Comparison of ENCODE assay signal across 25 cellular contexts in the genomic region with DNA sequence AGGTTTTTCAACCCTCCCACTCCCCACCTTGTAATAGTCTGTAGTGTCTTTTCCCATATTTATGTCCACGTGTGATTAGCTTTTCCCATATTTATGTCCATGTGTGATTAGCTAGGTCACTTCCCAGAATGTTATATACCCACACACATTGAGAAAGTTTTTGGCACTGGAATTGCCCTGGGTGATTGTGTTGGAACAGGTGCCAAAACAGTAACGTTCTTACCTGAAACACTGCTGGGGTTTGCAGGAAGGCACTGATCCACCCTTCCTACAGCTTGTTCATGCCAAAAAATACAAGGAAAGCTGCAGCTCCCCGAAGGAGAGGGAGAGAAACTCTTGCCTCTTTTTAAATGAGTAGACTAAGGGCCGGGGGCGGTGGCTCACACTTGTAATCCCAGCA.
DNase-seq lines count a peak whose midpoint lies in the region; ATAC-seq, FAIRE-seq and TF ChIP-seq lines count a peak whose summit lies in the region.
"Had no signal": no experiment of that assay in that cellular context is flagged by ENCODE, and none has a peak within 500 bp of the region (broad histone marks: within the 10 kb centered on the region; RNA-seq: fewer than 3 reads in every experiment).

No MANE protein-coding gene starts in this region.

- H3K4me3 Mint-ChIP-seq in neural progenitor cell, result peak overlapping the region; percentile 6
- H3K4me3 Mint-ChIP-seq: CD4-positive, alpha-beta memory T cell; HFFc6 had no signal

- no peak for ATAC-seq in HepG2
- ATAC-seq in left colon, result no peak
- ATAC-seq: A549, GM12878 had no signal

- H3K27me3 Mint-ChIP-seq in neural progenitor cell (ENCODE audit: insufficient read depth, low read depth), result peaks cover 7% of the 10 kb centered on the region

- in situ Hi-C loops in HepG2 (cut with HindIII; ENCODE audit: extremely low pct_ligation_motif_present, low pct_unique_long_range_greater_than_20kb), result no loop called here

- TF ChIP-seq CTCF in liver (IDR thresholded peaks at IDR 0.05; ENCODE audit: low read depth, low read length, missing input control) (no peak), HepG2 (CRISPR knock-in tag; IDR thresholded peaks at IDR 0.05) (no peak), VCaP (conservative IDR thresholded peaks at IDR 0.05) (no peak), neural progenitor cell (IDR thresholded peaks at IDR 0.05) (no peak)

- peak overlapping the region; percentile 35 to 44 for H3K27ac ChIP-seq in liver (ENCODE audit: low read depth in 1 of 2, low read length in 2 of 2)
- no peak overlapping the region for H3K27ac ChIP-seq in HepG2 (ENCODE audit: extremely low read length, insufficient read depth, low read length)
- H3K27ac ChIP-seq in VCaP, result peak overlapping the region; percentile 87; the same call in 1 of the 2 replicates
- no peak overlapping the region for H3K27ac ChIP-seq in neural progenitor cell
- H3K27ac ChIP-seq: A549; BLaER1 treated with 17β-estradiol and CSF1 and Interleukin-3, amounts not matched to agents 10 nM and 100 nM had no signal

- no peak for DNase-seq in HepG2 (ENCODE audit: low spot score)
- DNase-seq in neural progenitor cell (ENCODE audit: low spot score), result no peak
- DNase-seq in SKM-1 treated with dmso at 0.1 percent for 144 hours (lab: John Stamatoyannopoulos, UW; ENCODE audit: unreplicated experiment), result no peak
- no peak for DNase-seq in left colon
- no peak for DNase-seq in NCI-H2171 treated with DMSO at 0.1 percent for 48 hours (lab: John Stamatoyannopoulos, UW)
- DNase-seq: 8988T; ACHN; AML-193; BE2C; Calu3; CD4-positive, alpha-beta memory T cell; COR-L47; DMS153; DND-41; GDM1; GOT3; HFFc6 had no signal

- H3K36me3 ChIP-seq in liver (ENCODE audit: control insufficient read depth in 4 of 4, insufficient read depth in 3 of 4, low read depth in 1 of 4, low read length in 3 of 4), result no peaks in the 10 kb centered on the region
- H3K36me3 ChIP-seq in HepG2 (replicated peaks in 1 of 2; ENCODE audit: control insufficient read depth in 1 of 2, insufficient read depth in 2 of 2, low read length in 2 of 2), result no peaks in the 10 kb centered on the region
- no peaks in the 10 kb centered on the region for H3K36me3 ChIP-seq in neural progenitor cell
- H3K36me3 ChIP-seq: BE2C; BLaER1 treated with 17β-estradiol and CSF1 and Interleukin-3, amounts not matched to agents 10 nM and 100 nM; HAP-1 had no signal

- POLR2A ChIA-PET in HepG2 (lab: Yijun Ruan, JAX), result no interaction called here

- TF ChIP-seq RAD21 in liver (IDR thresholded peaks at IDR 0.05) (no peak), HepG2 (CRISPR knock-in tag; IDR thresholded peaks at IDR 0.05) (no peak)

- CTCF ChIA-PET in HepG2 (lab: Yijun Ruan, JAX; ENCODE audit: low intra/inter-chr PET ratio, low total read pairs), result no interaction called here

- intact Hi-C loops in HepG2 (cut with micrococcal nuclease; ENCODE audit: unreplicated experiment) (no loop called here), left colon (cut with DNase I, micrococcal nuclease) (no loop called here)

- H3K79me2 ChIP-seq in HepG2 (ENCODE audit: insufficient read depth, low read length), result no peaks in the 10 kb centered on the region
- H3K79me2 ChIP-seq in neural progenitor cell (ENCODE audit: low read depth), result no peaks in the 10 kb centered on the region

- peaks cover 42% of the 10 kb centered on the region for H3K4me1 Mint-ChIP-seq in neural progenitor cell
- H3K4me1 Mint-ChIP-seq: CD4-positive, alpha-beta memory T cell had no signal

- H4K20me1 ChIP-seq in HepG2 (ENCODE audit: insufficient read depth, low read length) (no peaks in the 10 kb centered on the region), neural progenitor cell (ENCODE audit: low read depth) (no peaks in the 10 kb centered on the region)
- H4K20me1 ChIP-seq: BLaER1 treated with 17β-estradiol and CSF1 and Interleukin-3, amounts not matched to agents 10 nM and 100 nM had no signal

- no peak overlapping the region for H2AFZ ChIP-seq in HepG2 (ENCODE audit: low read length)
- H2AFZ ChIP-seq in neural progenitor cell (replicated peaks), result no peak overlapping the region

- H3K4me1 ChIP-seq in liver (ENCODE audit: control insufficient read depth in 4 of 4, insufficient read depth in 4 of 4, low read length in 3 of 4) (peaks cover 0 to 25% (median 15%) of the 10 kb centered on the region in 4 donors), HepG2 (ENCODE audit: insufficient read depth, low read length) (peaks cover 43% of the 10 kb centered on the region), neural progenitor cell (peaks cover 38% of the 10 kb centered on the region)
- H3K4me1 ChIP-seq: BE2C had no signal

- no peak for FAIRE-seq in HepG2 (lab: Jason Lieb, UNC)
- FAIRE-seq: A549, GM12878, GM19239, H54 had no signal

- TF ChIP-seq EP300 in HepG2 (IDR thresholded peaks at IDR 0.05; ENCODE audit: low read depth in 2 of 2, low read length in 2 of 2), result no peak
- no peak for TF ChIP-seq EP300 in HepG2 (CRISPR knock-in tag; IDR thresholded peaks at IDR 0.05; ENCODE audit: borderline replicate concordance)

- H3K4me3 ChIP-seq in liver (ENCODE audit: low read depth in 1 of 3, low read length in 3 of 3) (no peak overlapping the region), HepG2 (replicated peaks in 1 of 3; ENCODE audit: insufficient read depth in 1 of 3, low read depth in 2 of 3, low read length in 3 of 3) (no peak overlapping the region), neural progenitor cell (no peak overlapping the region)
- H3K4me3 ChIP-seq: A549; BLaER1 treated with 17β-estradiol and CSF1 and Interleukin-3, amounts not matched to agents 10 nM and 100 nM; GM12878; HAP-1 had no signal

- H3K9me3 Mint-ChIP-seq in neural progenitor cell, result peaks cover 7% of the 10 kb centered on the region
- H3K9me3 Mint-ChIP-seq: HFFc6 had no signal

- WGBS in liver, result 69% methylated on average over 5 of the region's 5 CpGs
- WGBS in HepG2 (ENCODE audit: low lambda C conversion rate), result 98% methylated on average over 5 of the region's 5 CpGs

- TF ChIP-seq POLR2A in HepG2 (IDR thresholded peaks at IDR 0.05; ENCODE audit: insufficient read depth in 1 of 2, low read depth in 2 of 2, low read length in 2 of 2), result no peak

- H3K27me3 ChIP-seq in liver (ENCODE audit: control insufficient read depth in 4 of 4, insufficient read depth in 4 of 4, low read length in 3 of 4) (no peaks in the 10 kb centered on the region), HepG2 (ENCODE audit: control insufficient read depth in 1 of 2, insufficient read depth in 2 of 2, low read length in 2 of 2) (no peaks in the 10 kb centered on the region), neural progenitor cell (no peaks in the 10 kb centered on the region)
- H3K27me3 ChIP-seq: BE2C; BLaER1 treated with 17β-estradiol and CSF1 and Interleukin-3, amounts not matched to agents 10 nM and 100 nM had no signal

- BruUV-seq in HepG2 (replicated peaks; lab: Mats Ljungman, UMichigan), result no TSS peak

- peaks cover 2% of the 10 kb centered on the region for H3K36me3 Mint-ChIP-seq in neural progenitor cell
- H3K36me3 Mint-ChIP-seq: CD4-positive, alpha-beta memory T cell had no signal

- H3F3A ChIP-seq in neural progenitor cell (ENCODE audit: low read depth), result peaks cover 28% of the 10 kb centered on the region

- H3K4me2 ChIP-seq in HepG2 (ENCODE audit: low read depth, low read length) (no peak overlapping the region), neural progenitor cell (no peak overlapping the region)
- H3K4me2 ChIP-seq: A549; BLaER1 treated with 17β-estradiol and CSF1 and Interleukin-3, amounts not matched to agents 10 nM and 100 nM had no signal

- H3K9ac ChIP-seq in liver (ENCODE audit: low read depth in 1 of 2, low read length in 2 of 2) (no peak overlapping the region), HepG2 (ENCODE audit: insufficient read depth, low read depth, low read length) (no peak overlapping the region), neural progenitor cell (no peak overlapping the region)
- H3K9ac ChIP-seq: BLaER1 treated with 17β-estradiol and CSF1 and Interleukin-3, amounts not matched to agents 10 nM and 100 nM had no signal

- no peaks in the 10 kb centered on the region for H3K9me3 ChIP-seq in liver (ENCODE audit: control insufficient read depth in 4 of 4, low read length in 3 of 4)
- no peaks in the 10 kb centered on the region for H3K9me3 ChIP-seq in HepG2 (ENCODE audit: low read length)
- no peaks in the 10 kb centered on the region for H3K9me3 ChIP-seq in neural progenitor cell (ENCODE audit: low read depth)
- H3K9me3 ChIP-seq: A549; BE2C; BLaER1 treated with 17β-estradiol and CSF1 and Interleukin-3, amounts not matched to agents 10 nM and 100 nM; HAP-1 had no signal

- H3K27ac Mint-ChIP-seq in neural progenitor cell, result peak overlapping the region; percentile 87
- H3K27ac Mint-ChIP-seq: CD4-positive, alpha-beta memory T cell; HFFc6 had no signal

TF ChIP-seq in liver, 16 proteins besides CTCF, POLR2A, EP300 and RAD21:
- TF ChIP-seq YY1 (IDR thresholded peaks at IDR 0.05) (no peak), FOXA1 (IDR thresholded peaks at IDR 0.05) (no peak), SP1 (IDR thresholded peaks at IDR 0.05) (no peak), GABPA (IDR thresholded peaks at IDR 0.05 in 1 of 2, conservative IDR thresholded peaks at IDR 0.05 in 1 of 2) (no peak), FOXA2 (IDR thresholded peaks at IDR 0.05) (no peak), HNF4G (IDR thresholded peaks at IDR 0.05) (no peak)
- TF ChIP-seq, protein P1, sequence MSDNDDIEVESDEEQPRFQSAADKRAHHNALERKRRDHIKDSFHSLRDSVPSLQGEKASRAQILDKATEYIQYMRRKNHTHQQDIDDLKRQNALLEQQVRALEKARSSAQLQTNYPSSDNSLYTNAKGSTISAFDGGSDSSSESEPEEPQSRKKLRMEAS (IDR thresholded peaks at IDR 0.05), result no peak
- TF ChIP-seq, protein P2, sequence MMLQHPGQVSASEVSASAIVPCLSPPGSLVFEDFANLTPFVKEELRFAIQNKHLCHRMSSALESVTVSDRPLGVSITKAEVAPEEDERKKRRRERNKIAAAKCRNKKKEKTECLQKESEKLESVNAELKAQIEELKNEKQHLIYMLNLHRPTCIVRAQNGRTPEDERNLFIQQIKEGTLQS (IDR thresholded peaks at IDR 0.05), result no peak
TF ChIP-seq in liver: peak in this region for 0.

TF ChIP-seq in HepG2, 621 proteins besides CTCF, POLR2A, EP300 and RAD21 (continues in another document):
- TF ChIP-seq ZNF672 (CRISPR knock-in tag; IDR thresholded peaks at IDR 0.05), result no peak
- TF ChIP-seq, protein P3, sequence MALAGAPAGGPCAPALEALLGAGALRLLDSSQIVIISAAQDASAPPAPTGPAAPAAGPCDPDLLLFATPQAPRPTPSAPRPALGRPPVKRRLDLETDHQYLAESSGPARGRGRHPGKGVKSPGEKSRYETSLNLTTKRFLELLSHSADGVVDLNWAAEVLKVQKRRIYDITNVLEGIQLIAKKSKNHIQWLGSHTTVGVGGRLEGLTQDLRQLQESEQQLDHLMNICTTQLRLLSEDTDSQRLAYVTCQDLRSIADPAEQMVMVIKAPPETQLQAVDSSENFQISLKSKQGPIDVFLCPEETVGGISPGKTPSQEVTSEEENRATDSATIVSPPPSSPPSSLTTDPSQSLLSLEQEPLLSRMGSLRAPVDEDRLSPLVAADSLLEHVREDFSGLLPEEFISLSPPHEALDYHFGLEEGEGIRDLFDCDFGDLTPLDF (CRISPR knock-in tag; IDR thresholded peaks at IDR 0.05), result no peak
- TF ChIP-seq HNRNPH1 (optimal IDR thresholded peaks at IDR 0.05; ENCODE audit: low read depth, low read length), result no peak
- no peak for TF ChIP-seq SP1 (IDR thresholded peaks at IDR 0.05)
- TF ChIP-seq SP1 (CRISPR knock-in tag; IDR thresholded peaks at IDR 0.05), result no peak

Comparison
In these comparisons a context has a peak if more than half of its experiments do, and no peak if none do; other contexts are left out.
1. H3K27ac ChIP-seq: peak in liver (2 of 2) and VCaP (single experiment); none in HepG2 (single experiment) and neural progenitor cell (single experiment).